Comparison of ENCODE assay signal across 1 cellular context in genomic region chr17:36186811-36187763, GRCh38.
TF ChIP-seq lines count a peak whose summit lies in the region.

No MANE protein-coding gene starts in this region.

TF ChIP-seq in K562, 482 proteins besides CTCF, POLR2A, EP300 and RAD21:
- 0 out of 2 replicates have a peak, but pooled peaks have one; percentile 23 for TF ChIP-seq ZNF589 (CRISPR knock-in tag; IDR thresholded peaks at IDR 0.05; ENCODE audit: low read depth)
